In the genomic region with DNA sequence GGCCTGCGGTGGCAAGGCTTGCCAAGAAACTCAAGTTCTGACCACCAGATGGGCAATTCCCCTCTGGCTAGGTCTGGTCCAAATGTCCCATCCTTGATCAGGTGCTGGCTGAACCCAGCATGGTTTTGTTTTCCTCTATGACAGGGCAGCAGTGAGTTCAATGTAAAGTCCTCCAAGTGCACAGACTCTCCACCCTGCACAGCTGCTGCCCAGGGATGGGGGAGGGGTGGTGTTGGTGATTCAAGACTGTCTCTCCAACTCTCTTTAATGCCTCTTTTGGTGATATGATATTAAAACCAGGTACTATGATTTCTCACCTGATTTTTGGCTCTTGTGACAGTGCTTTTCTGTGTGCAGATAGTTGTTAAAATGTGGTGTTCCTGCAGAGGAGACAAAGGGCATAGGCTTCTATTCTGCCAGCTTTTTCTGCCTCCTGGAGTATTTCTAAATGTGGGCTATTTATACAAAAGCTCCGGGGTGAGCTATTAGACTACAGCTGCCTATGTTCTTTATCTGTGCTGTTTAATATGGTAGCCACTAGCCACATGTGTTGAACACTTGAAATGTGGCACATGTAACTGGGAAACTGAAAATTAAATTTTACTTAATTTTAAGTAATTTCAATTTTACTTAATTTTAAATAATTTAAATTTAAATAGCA, we compare ENCODE assay signal across 21 cellular contexts.
DNase-seq lines count a peak whose midpoint lies in the region; ATAC-seq and TF ChIP-seq lines count a peak whose summit lies in the region.
"Had no signal": no experiment of that assay in that cellular context is flagged by ENCODE, and none has a peak within 500 bp of the region (broad histone marks: within the 10 kb centered on the region; RNA-seq: fewer than 3 reads in every experiment).

No MANE protein-coding gene starts in this region.

- H2BK120ac ChIP-seq in trophoblast cell (ENCODE audit: insufficient read depth, low read length, poor library complexity), result no peak overlapping the region

- H4K91ac ChIP-seq in trophoblast cell (ENCODE audit: low read depth, low read length), result no peak overlapping the region

- ATAC-seq in HG02938 (IDR thresholded peaks at IDR 0.05; ENCODE audit: unreplicated experiment) (no peak), GM21825 (IDR thresholded peaks at IDR 0.05; ENCODE audit: unreplicated experiment) (no peak)
- ATAC-seq: CD8-positive, alpha-beta T cell; K562 had no signal

- H3K79me2 ChIP-seq in trophoblast cell (ENCODE audit: control insufficient read depth, insufficient read depth, low read length, poor library complexity), result no peaks in the 10 kb centered on the region

- H3K4me1 ChIP-seq in trophoblast cell (ENCODE audit: control insufficient read depth in 1 of 2, insufficient read depth in 2 of 2, low read length in 2 of 2), result no peaks in the 10 kb centered on the region
- H3K4me1 ChIP-seq: colonic mucosa had no signal

- H3K27ac ChIP-seq in trophoblast cell (ENCODE audit: low read depth, low read length), result no peak overlapping the region
- H3K27ac ChIP-seq: colonic mucosa, esophagus squamous epithelium, VCaP had no signal

- H3K4me3 Mint-ChIP-seq in nephron, result peak overlapping the region in 1 of 3 experiments; percentile 57
- H3K4me3 Mint-ChIP-seq: CD8-positive, alpha-beta T cell; HFFc6 had no signal

- H2AK5ac ChIP-seq in trophoblast cell (ENCODE audit: low read length), result no peak overlapping the region

- H3K23ac ChIP-seq in trophoblast cell (ENCODE audit: low read length), result no peak overlapping the region

- H3K36me3 Mint-ChIP-seq in nephron (ENCODE audit: low read depth), result peaks cover 5% of the 10 kb centered on the region
- H3K36me3 Mint-ChIP-seq: CD8-positive, alpha-beta T cell had no signal

- H3K79me1 ChIP-seq in trophoblast cell (ENCODE audit: low read length), result no peaks in the 10 kb centered on the region

- H3K9me3 ChIP-seq in trophoblast cell (ENCODE audit: insufficient read depth, low read depth, low read length), result peaks cover 2% of the 10 kb centered on the region
- H3K9me3 ChIP-seq: colonic mucosa had no signal

- WGBS in trophoblast cell (ENCODE audit: extremely low coverage, insufficient coverage, insufficient read length), result no CpG with 5 or more reads among the region's 2 CpGs

- no peak overlapping the region for H4K8ac ChIP-seq in trophoblast cell (ENCODE audit: low read depth, low read length)

- H2AFZ ChIP-seq in trophoblast cell (ENCODE audit: insufficient read depth, low read length, poor library complexity), result no peak overlapping the region

- no peak overlapping the region for H3K14ac ChIP-seq in trophoblast cell (ENCODE audit: low read length)

- H3K4ac ChIP-seq in trophoblast cell (ENCODE audit: low read depth, low read length), result no peak overlapping the region

- no peak overlapping the region for H3K18ac ChIP-seq in trophoblast cell (ENCODE audit: low read length)

- no peaks in the 10 kb centered on the region for H3K36me3 ChIP-seq in trophoblast cell (ENCODE audit: control insufficient read depth in 1 of 2, insufficient read depth in 2 of 2, low read length in 2 of 2)
- H3K36me3 ChIP-seq: colonic mucosa, esophagus squamous epithelium, heart right ventricle had no signal

- peaks cover 21% of the 10 kb centered on the region for H3K4me1 Mint-ChIP-seq in nephron

- H2BK5ac ChIP-seq in trophoblast cell (ENCODE audit: low read depth, low read length, poor library complexity), result no peak overlapping the region

- TF ChIP-seq CTCF in nephron (IDR thresholded peaks at IDR 0.05; ENCODE audit: unreplicated experiment in 3 of 3), result no peak

- H2BK12ac ChIP-seq in trophoblast cell (ENCODE audit: low read length), result no peak overlapping the region

- H3K4me2 ChIP-seq in trophoblast cell (ENCODE audit: low read length), result no peak overlapping the region

- H3K9me3 Mint-ChIP-seq in nephron, result peaks cover 28% of the 10 kb centered on the region
- H3K9me3 Mint-ChIP-seq: HFFc6 had no signal

- H3K27ac Mint-ChIP-seq in nephron, result peak overlapping the region; percentile 57 to 84 (median 68)
- H3K27ac Mint-ChIP-seq: CD8-positive, alpha-beta T cell; HFFc6 had no signal

- peak in 2 of 3 experiments; percentile 4 to 49 for DNase-seq in NCI-H1417 (lab: John Stamatoyannopoulos, UW)
- DNase-seq in NCI-H1417 treated with DMSO at 0.1 percent for 48 hours (lab: John Stamatoyannopoulos, UW), result no peak
- DNase-seq in NCI-H146 treated with DMSO at 0.1 percent for 48 hours (lab: John Stamatoyannopoulos, UW; ENCODE audit: unreplicated experiment), result peak; percentile 71
- DNase-seq in SHP77 (lab: John Stamatoyannopoulos, UW), result peak; percentile 21 to 53
- no peak for DNase-seq in trophoblast cell
- DNase-seq: activated effector memory CD4-positive, alpha-beta T cell treated with anti-CD3 and anti-CD28 coated beads, Interleukin-2, amount 50 U/mL, for 16 hours; amygdala; CD8-positive, alpha-beta T cell; colonic mucosa; esophagus squamous epithelium; GDM1; heart right ventricle; HFFc6; kidney; NCI-H187 treated with DMSO at 0.1 percent for 48 hours; posterior cingulate gyrus had no signal

- H3K27me3 ChIP-seq in trophoblast cell (ENCODE audit: insufficient read depth, low read length), result no peaks in the 10 kb centered on the region
- H3K27me3 ChIP-seq: colonic mucosa, esophagus squamous epithelium, heart right ventricle had no signal

- no peak overlapping the region for H3K9ac ChIP-seq in trophoblast cell (ENCODE audit: low read length)

- H4K12ac ChIP-seq in trophoblast cell (ENCODE audit: low read depth, low read length), result no peak overlapping the region

- H3K27me3 Mint-ChIP-seq in nephron (ENCODE audit: low read depth), result no peaks in the 10 kb centered on the region

- no peak overlapping the region for H3K4me3 ChIP-seq in trophoblast cell (ENCODE audit: low read depth, low read length)
- H3K4me3 ChIP-seq: colonic mucosa, esophagus squamous epithelium, heart right ventricle, K562 had no signal

Comparison
In these comparisons a context has a peak if more than half of its experiments do, and no peak if none do; other contexts are left out.
1. DNase-seq: peak in NCI-H1417 (2 of 3), NCI-H146 treated with DMSO at 0.1 percent for 48 hours (single experiment) and SHP77 (2 of 2); none in NCI-H1417 treated with DMSO at 0.1 percent for 48 hours (single experiment) and trophoblast cell (0 of 2).